1 cellular context compared by ENCODE assay signal in genomic region chr21:42032968-42033367, GRCh38.
TF ChIP-seq lines count a peak whose summit lies in the region.

No MANE protein-coding gene starts in this region.

TF ChIP-seq in GM23338, 12 proteins besides CTCF, POLR2A, EP300 and RAD21 (continued from another document):
- TF ChIP-seq ZNF462 (CRISPR knock-in tag; IDR thresholded peaks at IDR 0.05) (no peak), POLR2AphosphoS5 (IDR thresholded peaks at IDR 0.05; ENCODE audit: low read depth) (no peak), ZNF114 (CRISPR knock-in tag; IDR thresholded peaks at IDR 0.05) (no peak), CREB1 (CRISPR knock-in tag; IDR thresholded peaks at IDR 0.05; ENCODE audit: low read depth) (no peak), EZH2 (IDR thresholded peaks at IDR 0.05; ENCODE audit: low read depth, unreplicated experiment) (no peak), NANOG (IDR thresholded peaks at IDR 0.05; ENCODE audit: borderline replicate concordance) (no peak), ETS1 (IDR thresholded peaks at IDR 0.05) (no peak), JUNB (IDR thresholded peaks at IDR 0.05; ENCODE audit: unreplicated experiment) (no peak), STAT1 (IDR thresholded peaks at IDR 0.05; ENCODE audit: unreplicated experiment) (no peak), ZNF331 (CRISPR knock-in tag; IDR thresholded peaks at IDR 0.05; ENCODE audit: low read depth) (no peak), REST (IDR thresholded peaks at IDR 0.05; ENCODE audit: unreplicated experiment) (no peak)
